24 cellular contexts compared by ENCODE assay signal in the genomic region with DNA sequence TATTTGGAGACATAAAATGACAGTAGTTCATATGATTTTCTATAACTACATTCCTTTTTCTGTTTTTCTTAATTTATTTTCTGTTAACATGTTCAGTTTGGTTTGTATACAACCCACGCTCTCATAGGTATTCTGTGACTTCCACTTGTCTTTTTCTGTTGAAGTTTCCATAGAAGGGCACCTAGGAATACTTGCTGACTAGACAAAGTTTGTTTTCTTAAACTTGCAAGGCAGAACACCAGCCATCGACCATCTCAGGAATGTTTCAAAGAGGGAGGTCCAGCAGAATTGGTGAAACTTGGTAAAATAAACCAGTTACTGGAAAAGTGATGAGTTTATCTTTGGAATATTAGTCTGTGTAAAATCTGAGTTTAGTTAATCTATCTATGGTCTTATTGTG.
"Had no signal": no experiment of that assay in that cellular context is flagged by ENCODE, and none has a peak within 500 bp of the region (broad histone marks: within the 10 kb centered on the region; RNA-seq: fewer than 3 reads in every experiment).

No MANE protein-coding gene starts in this region.

- H3K27me3 ChIP-seq: colonic mucosa, esophagus squamous epithelium, gastrocnemius medialis, heart right ventricle, left lung had no signal

- H3K4me3 ChIP-seq: colonic mucosa, esophagus squamous epithelium, gastrocnemius medialis, heart right ventricle, left lung, lower lobe of right lung had no signal

- ATAC-seq: effector memory CD8-positive, alpha-beta T cell; esophagus mucosa; gastrocnemius medialis; heart right ventricle; left cardiac atrium; left lung; left ventricle myocardium superior; lower lobe of right lung had no signal

- H3K27ac ChIP-seq: colonic mucosa, epithelial cell of prostate, esophagus squamous epithelium, gastrocnemius medialis, heart right ventricle, left lung, lower lobe of right lung had no signal

- H3K9me3 ChIP-seq: colonic mucosa, esophagus squamous epithelium, gastrocnemius medialis, heart right ventricle, left lung, lower lobe of right lung had no signal

- FAIRE-seq: islet of Langerhans, keratinocyte had no signal

- H3K36me3 ChIP-seq: colonic mucosa, esophagus squamous epithelium, gastrocnemius medialis, heart right ventricle, left lung, lower lobe of right lung had no signal

- DNase-seq: colonic mucosa; cortex of kidney; effector CD8-positive, alpha-beta T cell; effector memory CD8-positive, alpha-beta T cell; endodermal cell; erythroblast; esophagus squamous epithelium; foreskin fibroblast; foreskin melanocyte; gastrocnemius medialis; glutamatergic neuron; head of caudate nucleus; heart right ventricle; hippocampal formation; left cardiac atrium; left lung; left ventricle myocardium superior; lower lobe of right lung; mesendoderm; midbrain had no signal

- H3K4me1 ChIP-seq: colonic mucosa, esophagus squamous epithelium, gastrocnemius medialis, heart right ventricle, left lung, lower lobe of right lung had no signal
